In genomic region chr20:57247292-57247975, GRCh38 we compare ENCODE assay signal across 21 cellular contexts. TPM values are rescaled to one million over a fixed set of nuclear protein-coding genes. Genes with fewer than 3 reads are reported as not detected.
DNase-seq lines count a peak whose midpoint lies in the region; ATAC-seq, FAIRE-seq and TF ChIP-seq lines count a peak whose summit lies in the region.
"Had no signal": no experiment of that assay in that cellular context is flagged by ENCODE, and none has a peak within 500 bp of the region (broad histone marks: within the 10 kb centered on the region; RNA-seq: fewer than 3 reads in every experiment).

No MANE protein-coding gene starts in this region.

- ATAC-seq in Right ventricle myocardium inferior (peak; percentile 33), left cardiac atrium (no peak), DND-41 (ENCODE audit: insufficient read depth, low read depth) (no peak), GM18873 (IDR thresholded peaks at IDR 0.05; ENCODE audit: low FRiP score, unreplicated experiment) (no peak)
- ATAC-seq: Panc1 had no signal

- H3K9me3 Mint-ChIP-seq in neural crest cell, result peaks cover 2% of the 10 kb centered on the region

- no peak overlapping the region for H3K4me2 ChIP-seq in DND-41 (ENCODE audit: insufficient read depth, low read length)
- peak overlapping the region; percentile 35 for H3K4me2 ChIP-seq in SU-DHL-6 (ENCODE audit: low read depth, low read length, poor library complexity, severe bottlenecking)

- 61 to 68% (median 67%) methylated on average over 8 of the region's 8 CpGs for WGBS in small intestine, 3 donors

- H3K4me1 ChIP-seq in DND-41 (ENCODE audit: insufficient read depth, low read length), result peaks cover 47% of the 10 kb centered on the region
- no peaks in the 10 kb centered on the region for H3K4me1 ChIP-seq in small intestine (ENCODE audit: control insufficient read depth in 2 of 2, insufficient read depth in 1 of 2, low read depth in 1 of 2, low read length in 1 of 2)

- H3K27me3 ChIP-seq in DND-41 (ENCODE audit: insufficient read depth, low read length, poor library complexity) (no peaks in the 10 kb centered on the region), SU-DHL-6 (ENCODE audit: low read length) (no peaks in the 10 kb centered on the region), small intestine (ENCODE audit: control insufficient read depth in 2 of 2, insufficient read depth in 2 of 2, low read length in 2 of 2) (no peaks in the 10 kb centered on the region)

- H3K9me3 ChIP-seq in DND-41 (ENCODE audit: insufficient read depth, low read length, severe bottlenecking), result no peaks in the 10 kb centered on the region
- H3K9me3 ChIP-seq in SU-DHL-6 (ENCODE audit: insufficient read depth, low read length), result no peaks in the 10 kb centered on the region
- H3K9me3 ChIP-seq in small intestine (ENCODE audit: control insufficient read depth, low read depth), result no peaks in the 10 kb centered on the region

- no peak overlapping the region for H3K4me3 Mint-ChIP-seq in neural crest cell
- H3K4me3 Mint-ChIP-seq: CD14-positive monocyte had no signal

- H3K27ac Mint-ChIP-seq in neural crest cell (ENCODE audit: unreplicated experiment), result peak overlapping the region; percentile 57
- H3K27ac Mint-ChIP-seq: CD14-positive monocyte had no signal

- no peak for FAIRE-seq in small intestine (lab: Jason Lieb, UNC)
- FAIRE-seq: D721Med had no signal

- no peaks in the 10 kb centered on the region for H3K36me3 ChIP-seq in DND-41 (ENCODE audit: insufficient read depth, low read length)
- H3K36me3 ChIP-seq in SU-DHL-6 (ENCODE audit: low read length), result peaks cover 10% of the 10 kb centered on the region; the same call in 1 of the 2 replicates
- no peaks in the 10 kb centered on the region for H3K36me3 ChIP-seq in small intestine (ENCODE audit: control insufficient read depth in 2 of 2, insufficient read depth in 2 of 2, low read length in 2 of 2)

- no peak for DNase-seq in Right ventricle myocardium inferior (ENCODE audit: missing footprints)
- no peak for DNase-seq in left cardiac atrium
- no peak for DNase-seq in DND-41
- DNase-seq in neural crest cell (ENCODE audit: low read depth, low spot score), result no peak
- no peak for DNase-seq in ecto neural progenitor cell (ENCODE audit: low spot score)
- no peak for DNase-seq in small intestine
- DNase-seq: 8988T, DMS53, MM.1S, NCI-H1092, NCI-H1436 treated with DMSO at 0.1 percent for 48 hours, NCI-H1930, NCI-H226, NCI-H510A treated with DMSO at 0.1 percent for 48 hours, NCI-H748 treated with DMSO at 0.1 percent for 48 hours had no signal

- H3K9ac ChIP-seq in DND-41 (ENCODE audit: low read depth, low read length), result no peak overlapping the region
- H3K9ac ChIP-seq in SU-DHL-6 (ENCODE audit: low read length), result no peak overlapping the region

- no peaks in the 10 kb centered on the region for H3K27me3 Mint-ChIP-seq in neural crest cell (ENCODE audit: low read depth)

- TF ChIP-seq CTCF in DND-41 (IDR thresholded peaks at IDR 0.05; ENCODE audit: borderline replicate concordance, extremely low read depth, low read length, poor library complexity, severe bottlenecking) (no peak), SU-DHL-6 (IDR thresholded peaks at IDR 0.05; ENCODE audit: insufficient read depth, low read length, poor library complexity, severe bottlenecking) (no peak), neural crest cell (conservative IDR thresholded peaks at IDR 0.05) (no peak)

- no peaks in the 10 kb centered on the region for H3K9me2 ChIP-seq in SU-DHL-6 (replicated peaks; ENCODE audit: insufficient read depth, low read length)

- no peaks in the 10 kb centered on the region for H3K36me3 Mint-ChIP-seq in neural crest cell (ENCODE audit: low read depth)
- H3K36me3 Mint-ChIP-seq: CD14-positive monocyte had no signal

- H4K20me1 ChIP-seq in DND-41 (ENCODE audit: insufficient read depth, low read length) (no peaks in the 10 kb centered on the region), SU-DHL-6 (ENCODE audit: low read depth, low read length) (0 out of 2 replicates have a peak, but pooled peaks cover 5% of the 10 kb centered on the region)

- intact Hi-C loops in Right ventricle myocardium inferior (cut with DNase I), result no loop called here
- intact Hi-C loops in left cardiac atrium (cut with DNase I), result no loop called here

- H3K27ac ChIP-seq in DND-41 (ENCODE audit: low read length), result no peak overlapping the region; the same call in 1 of the 2 replicates
- H3K27ac ChIP-seq in SU-DHL-6 (ENCODE audit: low read depth, low read length), result peak overlapping the region; percentile 41
- H3K27ac ChIP-seq in small intestine (ENCODE audit: low read depth in 1 of 2, low read length in 1 of 2), result no peak overlapping the region

- 0 out of 2 replicates have a peak overlapping the region, but pooled peaks have one; percentile 6 for H2AFZ ChIP-seq in DND-41 (ENCODE audit: low read depth, low read length)
- no peak overlapping the region for H2AFZ ChIP-seq in SU-DHL-6 (ENCODE audit: low read depth, low read length, severe bottlenecking)

- H3K79me2 ChIP-seq in DND-41 (ENCODE audit: insufficient read depth, low read length), result no peaks in the 10 kb centered on the region
- H3K79me2 ChIP-seq in SU-DHL-6 (ENCODE audit: insufficient read depth, low read length), result peaks cover 99% of the 10 kb centered on the region

- H3F3A ChIP-seq in SU-DHL-6 (ENCODE audit: insufficient read depth), result peaks cover 17% of the 10 kb centered on the region; the same call in 1 of the 2 replicates

- H3K4me1 Mint-ChIP-seq in neural crest cell, result peaks cover 31% of the 10 kb centered on the region
- H3K4me1 Mint-ChIP-seq: CD14-positive monocyte had no signal

- H3K4me3 ChIP-seq in DND-41 (ENCODE audit: low read depth in 1 of 2, low read length in 2 of 2) (no peak overlapping the region), SU-DHL-6 (ENCODE audit: insufficient read depth, low read length, poor library complexity, severe bottlenecking) (no peak overlapping the region), small intestine (ENCODE audit: low read depth in 1 of 2, low read length in 2 of 2) (no peak overlapping the region)

RNA-seq across cellular contexts. Expression of gene BMP7, which starts 19.0 kb away (rescaled TPM):
- total RNA-seq in Right ventricle myocardium inferior (27.2 TPM), left cardiac atrium (10 to 100 TPM; 23.9 to 29.3 TPM), neural crest cell (13.8 and 14.5 TPM in 2 replicates)
- polyA plus RNA-seq in small intestine, result under 1 TPM in 1 of 3 donors, not detected in 2; 0.92 TPM
- total RNA-seq: LHCN-M2 had no signal
- polyA plus RNA-seq: CD14-positive monocyte had no signal
